ENCODE assay signal across 8 cellular contexts in genomic region chr2:152740743-152741328, GRCh38. TPM values are rescaled to one million over a fixed set of nuclear protein-coding genes. Genes with fewer than 3 reads are reported as not detected.
A peak's percentile ranks its signal among the peaks of the same experiment; 100 is the strongest.
DNase-seq lines count a peak whose midpoint lies in the region; ATAC-seq and TF ChIP-seq lines count a peak whose summit lies in the region.

No MANE protein-coding gene starts in this region.

- no peak overlapping the region for H3K4me2 ChIP-seq in SK-N-SH

- POLR2A ChIA-PET in GM10248 (lab: Yijun Ruan, JAX) (no interaction called here), HEK293T (lab: Yijun Ruan, JAX) (no interaction called here), SK-N-SH (lab: Yijun Ruan, JAX) (no interaction called here)

- H3K27ac ChIP-seq in 22Rv1 (no peak overlapping the region), SK-N-SH (ENCODE audit: low read depth in 2 of 2, low read length in 1 of 2) (no peak overlapping the region), aorta (ENCODE audit: low read depth in 1 of 2, low read length in 2 of 2) (no peak overlapping the region)

- no peak for TF ChIP-seq EP300 in SK-N-SH (IDR thresholded peaks at IDR 0.05; ENCODE audit: borderline replicate concordance in 1 of 2, low read depth in 1 of 2, low read length in 1 of 2)

- TF ChIP-seq RAD21 in SK-N-SH (IDR thresholded peaks at IDR 0.05; ENCODE audit: low read length): peak; percentile 83

- H3K9me2 ChIP-seq in SK-N-SH: no peaks in the 10 kb centered on the region

- H3K36me3 ChIP-seq in SK-N-SH (replicated peaks in 1 of 2; ENCODE audit: control insufficient read depth in 1 of 2, insufficient read depth in 2 of 2, low read length in 1 of 2) (peaks cover 18 to 20% of the 10 kb centered on the region in 2 experiments), aorta (ENCODE audit: control insufficient read depth in 1 of 2, insufficient read depth in 2 of 2, low read length in 1 of 2) (peaks cover 0 to 4% of the 10 kb centered on the region in 2 donors)

- H3K27me3 ChIP-seq in SK-N-SH (ENCODE audit: insufficient read depth) (no peaks in the 10 kb centered on the region), aorta (ENCODE audit: control insufficient read depth in 1 of 2, insufficient read depth in 2 of 2, low read length in 1 of 2) (no peaks in the 10 kb centered on the region)

- H3K4me3 ChIP-seq in SK-N-SH (ENCODE audit: low read depth in 2 of 2, low read length in 1 of 2) (no peak overlapping the region; a peak in 1 of 4 replicates), fibroblast of pulmonary artery (replicated peaks; ENCODE audit: low read depth, low read length) (no peak overlapping the region), aorta (ENCODE audit: low read length in 2 of 2) (no peak overlapping the region)

- peaks cover 3% of the 10 kb centered on the region for H3F3A ChIP-seq in SK-N-SH (replicated peaks; ENCODE audit: insufficient read depth)

- peak; percentile 49 for DNase-seq in GM10248 (ENCODE audit: extremely low spot score)
- peak; percentile 30 for DNase-seq in HEK293T (ENCODE audit: extremely low spot score)
- DNase-seq in M059J (ENCODE audit: low read depth): peak; percentile 55
- peak; percentile 43 for DNase-seq in SK-N-SH
- DNase-seq in fibroblast of pulmonary artery (ENCODE audit: low read depth): peak; percentile 83
- peak; percentile 37 for DNase-seq in putamen (ENCODE audit: low spot score)
- no peak for DNase-seq in aorta

- no peak overlapping the region for H3K9ac ChIP-seq in SK-N-SH

- CTCF ChIA-PET in GM10248 (lab: Yijun Ruan, JAX) (interaction anchor here (1.1 kb wide), 1 partner anchor 24 kb away, joined by 4 read pairs; the partner anchor contains the start of gene PRPF40A), HEK293T (lab: Yijun Ruan, JAX) (interaction anchor here (1.0 kb wide), 1 partner anchor 20 kb away, joined by 4 read pairs; no protein-coding TSS in a partner anchor), SK-N-SH (lab: Yijun Ruan, JAX) (interaction anchor here (0.6 to 1.5 kb wide), 6 partner anchors 11 to 566 kb away, joined by 3 to 7 read pairs (median 3); no protein-coding TSS in a partner anchor)

- ATAC-seq in aorta (ENCODE audit: low FRiP score): no peak

- peak; percentile 69 for TF ChIP-seq CTCF in 22Rv1 (IDR thresholded peaks at IDR 0.05)
- TF ChIP-seq CTCF in GM10248 (IDR thresholded peaks at IDR 0.05; ENCODE audit: control extremely low read depth, extremely low read depth, low read depth, missing control alignments): peak; percentile 68
- peak; percentile 96 for TF ChIP-seq CTCF in SK-N-SH (IDR thresholded peaks at IDR 0.05)
- peak; percentile 93 for TF ChIP-seq CTCF in fibroblast of pulmonary artery (IDR thresholded peaks at IDR 0.05; ENCODE audit: low read length, missing control alignments)

- no peaks in the 10 kb centered on the region for H4K20me1 ChIP-seq in SK-N-SH (ENCODE audit: insufficient read depth)

- H3K9me3 ChIP-seq in SK-N-SH (no peaks in the 10 kb centered on the region), aorta (ENCODE audit: control insufficient read depth, low read length) (no peaks in the 10 kb centered on the region)

- no peaks in the 10 kb centered on the region for H3K79me2 ChIP-seq in SK-N-SH (ENCODE audit: insufficient read depth)

- 3% methylated on average over 2 of the region's 2 CpGs for WGBS in SK-N-SH (ENCODE audit: low lambda C conversion rate)
- WGBS in aorta, 2 donors: 28 to 30% methylated on average over 2 of the region's 2 CpGs

- H2AFZ ChIP-seq in SK-N-SH (ENCODE audit: low read depth): no peak overlapping the region

- no peaks in the 10 kb centered on the region for H3K4me1 ChIP-seq in SK-N-SH (ENCODE audit: control insufficient read depth in 1 of 2, insufficient read depth in 2 of 2, low read depth in 1 of 2, low read length in 1 of 2)
- H3K4me1 ChIP-seq in aorta (ENCODE audit: control insufficient read depth in 1 of 2, insufficient read depth in 2 of 2, low read length in 2 of 2): no peaks in the 10 kb centered on the region

- intact Hi-C loops in aorta (cut with DNase I): no loop called here

TF ChIP-seq in HEK293T, 16 proteins besides CTCF, POLR2A, EP300 and RAD21:
- no peak for TF ChIP-seq LEF1 (IDR thresholded peaks at IDR 0.05; ENCODE audit: borderline replicate concordance)
- no peak for TF ChIP-seq ARNT (IDR thresholded peaks at IDR 0.05)

TF ChIP-seq in SK-N-SH, 30 proteins besides CTCF, POLR2A, EP300 and RAD21:
- TF ChIP-seq CHD2 (IDR thresholded peaks at IDR 0.05; ENCODE audit: low read length, partially characterized antibody) (no peak), GATA2 (CRISPR knock-in tag; IDR thresholded peaks at IDR 0.05) (no peak), SMC3 (IDR thresholded peaks at IDR 0.05; ENCODE audit: low read depth, low read length) (peak; percentile 53), GABPA (IDR thresholded peaks at IDR 0.05; ENCODE audit: low read depth) (no peak)

RNA-seq across cellular contexts. Expression of gene ARL6IP6, which starts 22.4 kb away (rescaled TPM):
- 53.6 and 66.7 TPM in 2 replicates for total RNA-seq in M059J (2014; rRNA removed; shearing (Covaris generic))
- polyA plus RNA-seq in SK-N-SH (2012; rRNA removed): 25.8 and 31.6 TPM in 2 replicates
- polyA plus RNA-seq in SK-N-SH (2012; cell fraction: cytosol; rRNA removed): 33.2 and 39.0 TPM in 2 replicates
- 18.3 and 27.6 TPM in 2 replicates for polyA plus RNA-seq in SK-N-SH (2012; cell fraction: nucleus; rRNA removed)
- 10 to 100 TPM; 12.2 to 13.2 TPM for total RNA-seq in aorta
- polyA plus RNA-seq in aorta: 10 to 100 TPM in 1 of 2 donors, 1 to 10 TPM in 1; 9.6 to 15.7 TPM

RNA-seq across cellular contexts. Expression of gene PRPF40A, which starts 23.6 kb away (rescaled TPM):
- 103 and 105 TPM in 2 replicates for total RNA-seq in M059J (2014; rRNA removed; shearing (Covaris generic))
- polyA plus RNA-seq in SK-N-SH (2012; rRNA removed) (49.5 and 55.8 TPM in 2 replicates), aorta (10 to 100 TPM; 22.7 to 24.5 TPM)
- polyA plus RNA-seq in SK-N-SH (2012; cell fraction: cytosol; rRNA removed): 46.8 and 53.2 TPM in 2 replicates
- polyA plus RNA-seq in SK-N-SH (2012; cell fraction: nucleus; rRNA removed): 109 and 128 TPM in 2 replicates
- 10 to 100 TPM; 59.4 to 73.3 TPM for total RNA-seq in aorta

Comparison
In these comparisons a context has a peak if more than half of its experiments do, and no peak if none do; other contexts are left out.
1. DNase-seq: peak in GM10248 (single experiment), HEK293T (single experiment), M059J (single experiment), SK-N-SH (single experiment), fibroblast of pulmonary artery (single experiment) and putamen (single experiment); none in aorta (0 of 2).
2. Peak in every context shown above with its lines, with median percentiles within 50 percentile points of each other: CTCF ChIP-seq.